ENCODE assay signal across 1 cellular context in genomic region chr19:58386166-58386575, GRCh38.
TF ChIP-seq lines count a peak whose summit lies in the region.

No MANE protein-coding gene starts in this region.

TF ChIP-seq in K562, 482 proteins besides CTCF, POLR2A, EP300 and RAD21 (continued from another document and continues in another):
- TF ChIP-seq, protein P1, sequence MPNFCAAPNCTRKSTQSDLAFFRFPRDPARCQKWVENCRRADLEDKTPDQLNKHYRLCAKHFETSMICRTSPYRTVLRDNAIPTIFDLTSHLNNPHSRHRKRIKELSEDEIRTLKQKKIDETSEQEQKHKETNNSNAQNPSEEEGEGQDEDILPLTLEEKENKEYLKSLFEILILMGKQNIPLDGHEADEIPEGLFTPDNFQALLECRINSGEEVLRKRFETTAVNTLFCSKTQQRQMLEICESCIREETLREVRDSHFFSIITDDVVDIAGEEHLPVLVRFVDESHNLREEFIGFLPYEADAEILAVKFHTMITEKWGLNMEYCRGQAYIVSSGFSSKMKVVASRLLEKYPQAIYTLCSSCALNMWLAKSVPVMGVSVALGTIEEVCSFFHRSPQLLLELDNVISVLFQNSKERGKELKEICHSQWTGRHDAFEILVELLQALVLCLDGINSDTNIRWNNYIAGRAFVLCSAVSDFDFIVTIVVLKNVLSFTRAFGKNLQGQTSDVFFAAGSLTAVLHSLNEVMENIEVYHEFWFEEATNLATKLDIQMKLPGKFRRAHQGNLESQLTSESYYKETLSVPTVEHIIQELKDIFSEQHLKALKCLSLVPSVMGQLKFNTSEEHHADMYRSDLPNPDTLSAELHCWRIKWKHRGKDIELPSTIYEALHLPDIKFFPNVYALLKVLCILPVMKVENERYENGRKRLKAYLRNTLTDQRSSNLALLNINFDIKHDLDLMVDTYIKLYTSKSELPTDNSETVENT (CRISPR knock-in tag; IDR thresholded peaks at IDR 0.05) = no peak
- peak; percentile 61 for TF ChIP-seq STAG1 (CRISPR knock-in tag; IDR thresholded peaks at IDR 0.05; ENCODE audit: borderline replicate concordance)
- no peak for TF ChIP-seq PCBP2 (IDR thresholded peaks at IDR 0.05; ENCODE audit: low read depth, low read length, poor library complexity, severe bottlenecking)
- no peak for TF ChIP-seq MCM5 (IDR thresholded peaks at IDR 0.05; ENCODE audit: low read depth)
- TF ChIP-seq CHD4 (IDR thresholded peaks at IDR 0.05; ENCODE audit: insufficient read depth, insufficient replicate concordance, low read depth, low read length, poor library complexity, severe bottlenecking) = no peak
- no peak for TF ChIP-seq ZNF121 (CRISPR knock-in tag; conservative IDR thresholded peaks at IDR 0.05)
- TF ChIP-seq, protein P2, sequence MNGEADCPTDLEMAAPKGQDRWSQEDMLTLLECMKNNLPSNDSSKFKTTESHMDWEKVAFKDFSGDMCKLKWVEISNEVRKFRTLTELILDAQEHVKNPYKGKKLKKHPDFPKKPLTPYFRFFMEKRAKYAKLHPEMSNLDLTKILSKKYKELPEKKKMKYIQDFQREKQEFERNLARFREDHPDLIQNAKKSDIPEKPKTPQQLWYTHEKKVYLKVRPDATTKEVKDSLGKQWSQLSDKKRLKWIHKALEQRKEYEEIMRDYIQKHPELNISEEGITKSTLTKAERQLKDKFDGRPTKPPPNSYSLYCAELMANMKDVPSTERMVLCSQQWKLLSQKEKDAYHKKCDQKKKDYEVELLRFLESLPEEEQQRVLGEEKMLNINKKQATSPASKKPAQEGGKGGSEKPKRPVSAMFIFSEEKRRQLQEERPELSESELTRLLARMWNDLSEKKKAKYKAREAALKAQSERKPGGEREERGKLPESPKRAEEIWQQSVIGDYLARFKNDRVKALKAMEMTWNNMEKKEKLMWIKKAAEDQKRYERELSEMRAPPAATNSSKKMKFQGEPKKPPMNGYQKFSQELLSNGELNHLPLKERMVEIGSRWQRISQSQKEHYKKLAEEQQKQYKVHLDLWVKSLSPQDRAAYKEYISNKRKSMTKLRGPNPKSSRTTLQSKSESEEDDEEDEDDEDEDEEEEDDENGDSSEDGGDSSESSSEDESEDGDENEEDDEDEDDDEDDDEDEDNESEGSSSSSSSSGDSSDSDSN (IDR thresholded peaks at IDR 0.05; ENCODE audit: borderline replicate concordance in 1 of 2, low read depth in 2 of 2, low read length in 2 of 2) = no peak
- TF ChIP-seq, protein P3, sequence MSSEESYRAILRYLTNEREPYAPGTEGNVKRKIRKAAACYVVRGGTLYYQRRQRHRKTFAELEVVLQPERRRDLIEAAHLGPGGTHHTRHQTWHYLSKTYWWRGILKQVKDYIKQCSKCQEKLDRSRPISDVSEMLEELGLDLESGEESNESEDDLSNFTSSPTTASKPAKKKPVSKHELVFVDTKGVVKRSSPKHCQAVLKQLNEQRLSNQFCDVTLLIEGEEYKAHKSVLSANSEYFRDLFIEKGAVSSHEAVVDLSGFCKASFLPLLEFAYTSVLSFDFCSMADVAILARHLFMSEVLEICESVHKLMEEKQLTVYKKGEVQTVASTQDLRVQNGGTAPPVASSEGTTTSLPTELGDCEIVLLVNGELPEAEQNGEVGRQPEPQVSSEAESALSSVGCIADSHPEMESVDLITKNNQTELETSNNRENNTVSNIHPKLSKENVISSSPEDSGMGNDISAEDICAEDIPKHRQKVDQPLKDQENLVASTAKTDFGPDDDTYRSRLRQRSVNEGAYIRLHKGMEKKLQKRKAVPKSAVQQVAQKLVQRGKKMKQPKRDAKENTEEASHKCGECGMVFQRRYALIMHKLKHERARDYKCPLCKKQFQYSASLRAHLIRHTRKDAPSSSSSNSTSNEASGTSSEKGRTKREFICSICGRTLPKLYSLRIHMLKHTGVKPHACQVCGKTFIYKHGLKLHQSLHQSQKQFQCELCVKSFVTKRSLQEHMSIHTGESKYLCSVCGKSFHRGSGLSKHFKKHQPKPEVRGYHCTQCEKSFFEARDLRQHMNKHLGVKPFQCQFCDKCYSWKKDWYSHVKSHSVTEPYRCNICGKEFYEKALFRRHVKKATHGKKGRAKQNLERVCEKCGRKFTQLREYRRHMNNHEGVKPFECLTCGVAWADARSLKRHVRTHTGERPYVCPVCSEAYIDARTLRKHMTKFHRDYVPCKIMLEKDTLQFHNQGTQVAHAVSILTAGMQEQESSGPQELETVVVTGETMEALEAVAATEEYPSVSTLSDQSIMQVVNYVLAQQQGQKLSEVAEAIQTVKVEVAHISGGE (CRISPR knock-in tag; IDR thresholded peaks at IDR 0.05) = no peak
- no peak for TF ChIP-seq ZNF445 (CRISPR knock-in tag; IDR thresholded peaks at IDR 0.05; ENCODE audit: low read depth)
- no peak for TF ChIP-seq KLF1 (tag; IDR thresholded peaks at IDR 0.05)
- TF ChIP-seq, protein P4, sequence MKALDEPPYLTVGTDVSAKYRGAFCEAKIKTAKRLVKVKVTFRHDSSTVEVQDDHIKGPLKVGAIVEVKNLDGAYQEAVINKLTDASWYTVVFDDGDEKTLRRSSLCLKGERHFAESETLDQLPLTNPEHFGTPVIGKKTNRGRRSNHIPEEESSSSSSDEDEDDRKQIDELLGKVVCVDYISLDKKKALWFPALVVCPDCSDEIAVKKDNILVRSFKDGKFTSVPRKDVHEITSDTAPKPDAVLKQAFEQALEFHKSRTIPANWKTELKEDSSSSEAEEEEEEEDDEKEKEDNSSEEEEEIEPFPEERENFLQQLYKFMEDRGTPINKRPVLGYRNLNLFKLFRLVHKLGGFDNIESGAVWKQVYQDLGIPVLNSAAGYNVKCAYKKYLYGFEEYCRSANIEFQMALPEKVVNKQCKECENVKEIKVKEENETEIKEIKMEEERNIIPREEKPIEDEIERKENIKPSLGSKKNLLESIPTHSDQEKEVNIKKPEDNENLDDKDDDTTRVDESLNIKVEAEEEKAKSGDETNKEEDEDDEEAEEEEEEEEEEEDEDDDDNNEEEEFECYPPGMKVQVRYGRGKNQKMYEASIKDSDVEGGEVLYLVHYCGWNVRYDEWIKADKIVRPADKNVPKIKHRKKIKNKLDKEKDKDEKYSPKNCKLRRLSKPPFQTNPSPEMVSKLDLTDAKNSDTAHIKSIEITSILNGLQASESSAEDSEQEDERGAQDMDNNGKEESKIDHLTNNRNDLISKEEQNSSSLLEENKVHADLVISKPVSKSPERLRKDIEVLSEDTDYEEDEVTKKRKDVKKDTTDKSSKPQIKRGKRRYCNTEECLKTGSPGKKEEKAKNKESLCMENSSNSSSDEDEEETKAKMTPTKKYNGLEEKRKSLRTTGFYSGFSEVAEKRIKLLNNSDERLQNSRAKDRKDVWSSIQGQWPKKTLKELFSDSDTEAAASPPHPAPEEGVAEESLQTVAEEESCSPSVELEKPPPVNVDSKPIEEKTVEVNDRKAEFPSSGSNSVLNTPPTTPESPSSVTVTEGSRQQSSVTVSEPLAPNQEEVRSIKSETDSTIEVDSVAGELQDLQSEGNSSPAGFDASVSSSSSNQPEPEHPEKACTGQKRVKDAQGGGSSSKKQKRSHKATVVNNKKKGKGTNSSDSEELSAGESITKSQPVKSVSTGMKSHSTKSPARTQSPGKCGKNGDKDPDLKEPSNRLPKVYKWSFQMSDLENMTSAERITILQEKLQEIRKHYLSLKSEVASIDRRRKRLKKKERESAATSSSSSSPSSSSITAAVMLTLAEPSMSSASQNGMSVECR (CRISPR knock-in tag; IDR thresholded peaks at IDR 0.05) = no peak
- TF ChIP-seq, protein P5, sequence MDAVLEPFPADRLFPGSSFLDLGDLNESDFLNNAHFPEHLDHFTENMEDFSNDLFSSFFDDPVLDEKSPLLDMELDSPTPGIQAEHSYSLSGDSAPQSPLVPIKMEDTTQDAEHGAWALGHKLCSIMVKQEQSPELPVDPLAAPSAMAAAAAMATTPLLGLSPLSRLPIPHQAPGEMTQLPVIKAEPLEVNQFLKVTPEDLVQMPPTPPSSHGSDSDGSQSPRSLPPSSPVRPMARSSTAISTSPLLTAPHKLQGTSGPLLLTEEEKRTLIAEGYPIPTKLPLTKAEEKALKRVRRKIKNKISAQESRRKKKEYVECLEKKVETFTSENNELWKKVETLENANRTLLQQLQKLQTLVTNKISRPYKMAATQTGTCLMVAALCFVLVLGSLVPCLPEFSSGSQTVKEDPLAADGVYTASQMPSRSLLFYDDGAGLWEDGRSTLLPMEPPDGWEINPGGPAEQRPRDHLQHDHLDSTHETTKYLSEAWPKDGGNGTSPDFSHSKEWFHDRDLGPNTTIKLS (IDR thresholded peaks at IDR 0.05; ENCODE audit: borderline replicate concordance, low read depth) = peak; percentile 70; the same call in 1 of the 2 replicates
- TF ChIP-seq E2F3 (CRISPR knock-in tag; IDR thresholded peaks at IDR 0.05) = no peak
- TF ChIP-seq ZNF584 (CRISPR knock-in tag; IDR thresholded peaks at IDR 0.05; ENCODE audit: low read depth) = no peak; the same call in 1 of the 2 replicates
- no peak for TF ChIP-seq KAT7 (CRISPR knock-in tag; IDR thresholded peaks at IDR 0.05; ENCODE audit: borderline replicate concordance)
- TF ChIP-seq, protein P6, sequence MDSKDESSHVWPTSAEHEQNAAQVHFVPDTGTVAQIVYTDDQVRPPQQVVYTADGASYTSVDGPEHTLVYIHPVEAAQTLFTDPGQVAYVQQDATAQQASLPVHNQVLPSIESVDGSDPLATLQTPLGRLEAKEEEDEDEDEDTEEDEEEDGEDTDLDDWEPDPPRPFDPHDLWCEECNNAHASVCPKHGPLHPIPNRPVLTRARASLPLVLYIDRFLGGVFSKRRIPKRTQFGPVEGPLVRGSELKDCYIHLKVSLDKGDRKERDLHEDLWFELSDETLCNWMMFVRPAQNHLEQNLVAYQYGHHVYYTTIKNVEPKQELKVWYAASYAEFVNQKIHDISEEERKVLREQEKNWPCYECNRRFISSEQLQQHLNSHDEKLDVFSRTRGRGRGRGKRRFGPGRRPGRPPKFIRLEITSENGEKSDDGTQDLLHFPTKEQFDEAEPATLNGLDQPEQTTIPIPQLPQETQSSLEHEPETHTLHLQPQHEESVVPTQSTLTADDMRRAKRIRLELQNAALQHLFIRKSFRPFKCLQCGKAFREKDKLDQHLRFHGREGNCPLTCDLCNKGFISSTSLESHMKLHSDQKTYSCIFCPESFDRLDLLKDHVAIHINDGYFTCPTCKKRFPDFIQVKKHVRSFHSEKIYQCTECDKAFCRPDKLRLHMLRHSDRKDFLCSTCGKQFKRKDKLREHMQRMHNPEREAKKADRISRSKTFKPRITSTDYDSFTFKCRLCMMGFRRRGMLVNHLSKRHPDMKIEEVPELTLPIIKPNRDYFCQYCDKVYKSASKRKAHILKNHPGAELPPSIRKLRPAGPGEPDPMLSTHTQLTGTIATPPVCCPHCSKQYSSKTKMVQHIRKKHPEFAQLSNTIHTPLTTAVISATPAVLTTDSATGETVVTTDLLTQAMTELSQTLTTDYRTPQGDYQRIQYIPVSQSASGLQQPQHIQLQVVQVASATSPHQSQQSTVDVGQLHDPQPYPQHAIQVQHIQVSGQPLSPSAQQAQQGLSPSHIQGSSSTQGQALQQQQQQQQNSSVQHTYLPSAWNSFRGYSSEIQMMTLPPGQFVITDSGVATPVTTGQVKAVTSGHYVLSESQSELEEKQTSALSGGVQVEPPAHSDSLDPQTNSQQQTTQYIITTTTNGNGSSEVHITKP (IDR thresholded peaks at IDR 0.05; ENCODE audit: partially characterized antibody) = no peak
- no peak for TF ChIP-seq E2F5 (CRISPR knock-in tag; IDR thresholded peaks at IDR 0.05)
- TF ChIP-seq ZKSCAN8 (CRISPR knock-in tag; IDR thresholded peaks at IDR 0.05) = peak; percentile 60; the same call in 1 of the 2 replicates
- no peak for TF ChIP-seq ZBTB34 (CRISPR knock-in tag; IDR thresholded peaks at IDR 0.05)
- no peak for TF ChIP-seq ZMIZ1 (IDR thresholded peaks at IDR 0.05; ENCODE audit: low read depth in 2 of 2, low read length in 2 of 2)
- no peak for TF ChIP-seq ZNF239 (CRISPR knock-in tag; IDR thresholded peaks at IDR 0.05)
- TF ChIP-seq, protein P7, sequence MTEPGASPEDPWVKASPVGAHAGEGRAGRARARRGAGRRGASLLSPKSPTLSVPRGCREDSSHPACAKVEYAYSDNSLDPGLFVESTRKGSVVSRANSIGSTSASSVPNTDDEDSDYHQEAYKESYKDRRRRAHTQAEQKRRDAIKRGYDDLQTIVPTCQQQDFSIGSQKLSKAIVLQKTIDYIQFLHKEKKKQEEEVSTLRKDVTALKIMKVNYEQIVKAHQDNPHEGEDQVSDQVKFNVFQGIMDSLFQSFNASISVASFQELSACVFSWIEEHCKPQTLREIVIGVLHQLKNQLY (CRISPR knock-in tag; conservative IDR thresholded peaks at IDR 0.05) = 0 out of 4 replicates have a peak, but pooled peaks have one; percentile 31 to 58
- TF ChIP-seq PRMT5 (CRISPR knock-in tag; IDR thresholded peaks at IDR 0.05) = 0 out of 2 replicates have a peak, but pooled peaks have one; percentile 17
- TF ChIP-seq FIP1L1 (IDR thresholded peaks at IDR 0.05; ENCODE audit: low read depth, low read length, poor library complexity, severe bottlenecking) = no peak
- TF ChIP-seq ZNF780A (CRISPR knock-in tag; IDR thresholded peaks at IDR 0.05) = no peak
